ENCODE assay signal across 15 cellular contexts in the genomic region with DNA sequence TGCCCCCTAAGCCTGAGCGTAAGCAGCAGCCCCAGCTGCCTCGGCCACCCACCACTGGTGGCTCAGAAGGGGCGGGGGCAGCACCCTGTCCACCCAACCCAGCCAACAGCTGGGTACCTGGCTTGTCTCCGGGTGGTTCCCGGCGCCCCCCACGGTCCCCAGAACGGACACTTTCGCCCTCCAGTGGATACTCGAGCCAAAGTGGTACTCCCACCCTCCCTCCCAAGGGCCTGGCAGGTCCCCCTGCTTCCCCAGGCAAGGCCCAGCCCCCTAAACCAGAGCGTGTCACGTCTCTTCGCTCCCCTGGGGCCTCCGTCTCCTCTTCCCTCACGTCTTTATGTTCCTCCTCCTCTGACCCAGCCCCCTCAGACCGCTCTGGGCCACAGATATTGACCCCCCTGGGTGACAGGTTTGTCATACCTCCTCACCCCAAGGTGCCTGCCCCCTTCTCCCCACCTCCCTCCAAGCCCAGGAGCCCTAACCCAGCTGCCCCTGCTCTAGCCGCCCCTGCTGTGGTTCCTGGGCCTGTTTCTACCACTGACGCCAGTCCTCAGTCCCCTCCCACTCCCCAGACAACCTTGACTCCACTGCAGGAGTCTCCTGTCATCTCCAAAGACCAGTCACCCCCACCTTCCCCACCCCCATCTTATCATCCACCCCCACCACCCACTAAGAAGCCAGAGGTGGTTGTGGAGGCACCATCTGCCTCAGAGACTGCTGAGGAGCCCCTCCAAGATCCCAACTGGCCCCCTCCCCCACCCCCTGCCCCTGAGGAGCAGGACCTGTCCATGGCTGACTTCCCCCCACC. TPM values are rescaled to one million over a fixed set of nuclear protein-coding genes. Genes with fewer than 3 reads are reported as not detected.
DNase-seq lines count a peak whose midpoint lies in the region; ATAC-seq and TF ChIP-seq lines count a peak whose summit lies in the region.
"Had no signal": no experiment of that assay in that cellular context is flagged by ENCODE, and none has a peak within 500 bp of the region (broad histone marks: within the 10 kb centered on the region; RNA-seq: fewer than 3 reads in every experiment).

No MANE protein-coding gene starts in this region.

- H3K4me1 ChIP-seq in trophoblast cell (ENCODE audit: control insufficient read depth in 1 of 2, insufficient read depth in 2 of 2, low read length in 2 of 2) (peaks cover 29 to 33% of the 10 kb centered on the region in 2 experiments), tibial artery (peaks cover 0 to 38% (median 8%) of the 10 kb centered on the region in 4 donors)

- TF ChIP-seq CTCF in glutamatergic neuron (IDR thresholded peaks at IDR 0.05; ENCODE audit: partially characterized antibody, unreplicated experiment) (no peak), tibial artery (IDR thresholded peaks at IDR 0.05) (no peak)

- H3K18ac ChIP-seq in trophoblast cell (ENCODE audit: low read length): no peak overlapping the region

- H3K36me3 ChIP-seq in H7 (replicated peaks; ENCODE audit: control insufficient read depth, insufficient read depth, low read length): peaks cover 18% of the 10 kb centered on the region
- H3K36me3 ChIP-seq in trophoblast cell (ENCODE audit: control insufficient read depth in 1 of 2, insufficient read depth in 2 of 2, low read length in 2 of 2): peaks cover 67 to 69% of the 10 kb centered on the region in 2 experiments
- H3K36me3 ChIP-seq in tibial artery: peaks cover 0 to 56% (median 28%) of the 10 kb centered on the region in 3 donors

- H3K4me1 Mint-ChIP-seq in activated naive CD4-positive, alpha-beta T cell treated with anti-CD3 and anti-CD28 coated beads, Interleukin-2, amount 10 ng/mL, durations not matched to agents 7 days and 5 days: peaks cover 6% of the 10 kb centered on the region
- peaks cover 27% of the 10 kb centered on the region for H3K4me1 Mint-ChIP-seq in glutamatergic neuron (ENCODE audit: low read depth, unreplicated experiment)

- no peaks in the 10 kb centered on the region for H3K9me3 Mint-ChIP-seq in activated naive CD4-positive, alpha-beta T cell treated with anti-CD3 and anti-CD28 coated beads, Interleukin-2, amount 10 ng/mL, durations not matched to agents 7 days and 5 days
- peaks cover 10% of the 10 kb centered on the region for H3K9me3 Mint-ChIP-seq in glutamatergic neuron (ENCODE audit: unreplicated experiment)

- ATAC-seq in HG03045 (IDR thresholded peaks at IDR 0.05; ENCODE audit: unreplicated experiment) (no peak), HG02970 (IDR thresholded peaks at IDR 0.05; ENCODE audit: low FRiP score, unreplicated experiment) (no peak)

- H3K79me2 ChIP-seq in trophoblast cell (ENCODE audit: control insufficient read depth, insufficient read depth, low read length, poor library complexity): peaks cover 7% of the 10 kb centered on the region

- H3K27ac ChIP-seq in trophoblast cell (ENCODE audit: low read depth, low read length) (no peak overlapping the region), tibial artery (no peak overlapping the region)

- no peak overlapping the region for H4K8ac ChIP-seq in trophoblast cell (ENCODE audit: low read depth, low read length)

- peaks cover 14% of the 10 kb centered on the region for H3K36me3 Mint-ChIP-seq in activated naive CD4-positive, alpha-beta T cell treated with anti-CD3 and anti-CD28 coated beads, Interleukin-2, amount 10 ng/mL, durations not matched to agents 7 days and 5 days
- H3K36me3 Mint-ChIP-seq in glutamatergic neuron (ENCODE audit: unreplicated experiment): no peaks in the 10 kb centered on the region

- H3K27me3 ChIP-seq in H7 (ENCODE audit: control insufficient read depth, insufficient read depth, low read length) (no peaks in the 10 kb centered on the region), trophoblast cell (ENCODE audit: insufficient read depth, low read length) (no peaks in the 10 kb centered on the region), tibial artery (no peaks in the 10 kb centered on the region)

- no peak overlapping the region for H2BK120ac ChIP-seq in trophoblast cell (ENCODE audit: insufficient read depth, low read length, poor library complexity)

- H3K27me3 Mint-ChIP-seq in activated naive CD4-positive, alpha-beta T cell treated with anti-CD3 and anti-CD28 coated beads, Interleukin-2, amount 10 ng/mL, durations not matched to agents 7 days and 5 days: peaks cover 3% of the 10 kb centered on the region
- peaks cover 6% of the 10 kb centered on the region for H3K27me3 Mint-ChIP-seq in glutamatergic neuron (ENCODE audit: unreplicated experiment)

- H2AFZ ChIP-seq in trophoblast cell (ENCODE audit: insufficient read depth, low read length, poor library complexity): no peak overlapping the region

- peaks cover 5% of the 10 kb centered on the region for H3K79me1 ChIP-seq in trophoblast cell (ENCODE audit: low read length)

- no peak overlapping the region for H3K27ac Mint-ChIP-seq in activated naive CD4-positive, alpha-beta T cell treated with anti-CD3 and anti-CD28 coated beads, Interleukin-2, amount 10 ng/mL, durations not matched to agents 7 days and 5 days
- H3K27ac Mint-ChIP-seq in glutamatergic neuron (ENCODE audit: unreplicated experiment): no peak overlapping the region

- CTCF ChIA-PET in activated naive CD4-positive, alpha-beta T cell treated with anti-CD3 and anti-CD28 coated beads, Interleukin-2, amount 10 ng/mL, durations not matched to agents 7 days and 5 days (lab: Charles Lee): interaction anchor here (0.6 to 10.7 kb wide), 3 partner anchors 14 to 108 kb away, joined by 4 to 204 read pairs (median 10); no protein-coding TSS in a partner anchor

- no peak overlapping the region for H3K9ac ChIP-seq in trophoblast cell (ENCODE audit: low read length)

- H3K14ac ChIP-seq in trophoblast cell (ENCODE audit: low read length): no peak overlapping the region

- no peak overlapping the region for H3K4ac ChIP-seq in trophoblast cell (ENCODE audit: low read depth, low read length)

- no peak overlapping the region for H4K91ac ChIP-seq in trophoblast cell (ENCODE audit: low read depth, low read length)

- H3K4me2 ChIP-seq in trophoblast cell (ENCODE audit: low read length): no peak overlapping the region

- H3K9me3 ChIP-seq in trophoblast cell (ENCODE audit: insufficient read depth, low read depth, low read length) (no peaks in the 10 kb centered on the region), tibial artery (no peaks in the 10 kb centered on the region)

- H3K23ac ChIP-seq in trophoblast cell (ENCODE audit: low read length): no peak overlapping the region

- no CpG with 5 or more reads among the region's 18 CpGs for WGBS in trophoblast cell (ENCODE audit: extremely low coverage, insufficient coverage, insufficient read length)

- intact Hi-C loops in tibial artery (cut with DNase I; ENCODE audit: low total_unique reads): loop anchor here (10.0 kb wide), 1 partner anchor 256 kb away; no protein-coding TSS in a partner anchor

- DNase-seq in activated naive CD4-positive, alpha-beta T cell treated with anti-CD3 and anti-CD28 coated beads, Interleukin-2, amount 10 ng/mL, durations not matched to agents 7 days and 5 days: peak; percentile 18
- no peak for DNase-seq in activated naive CD4-positive, alpha-beta T cell (lab: John Stamatoyannopoulos, UW)
- DNase-seq in H7: peak; percentile 74
- DNase-seq in glutamatergic neuron: peak; percentile 39
- DNase-seq in trophoblast cell: no peak
- no peak for DNase-seq in tibial artery
- DNase-seq: DND-41; GDM1; IMR-90; NCI-H146; NCI-H2081 treated with DMSO at 0.1 percent for 48 hours; NCI-H226; NK-92 treated with Interleukin-12 subunit alpha and Interleukin-12 subunit beta, amount 100 ng/mL, for 24 hours had no signal

- H2AK5ac ChIP-seq in trophoblast cell (ENCODE audit: low read length): peak overlapping the region; percentile 10

- H3K4me3 Mint-ChIP-seq in activated naive CD4-positive, alpha-beta T cell treated with anti-CD3 and anti-CD28 coated beads, Interleukin-2, amount 10 ng/mL, durations not matched to agents 7 days and 5 days: no peak overlapping the region
- H3K4me3 Mint-ChIP-seq in glutamatergic neuron (ENCODE audit: unreplicated experiment): peak overlapping the region; percentile 25

- no peak overlapping the region for H4K12ac ChIP-seq in trophoblast cell (ENCODE audit: low read depth, low read length)

- no peak overlapping the region for H2BK12ac ChIP-seq in trophoblast cell (ENCODE audit: low read length)

- H2BK5ac ChIP-seq in trophoblast cell (ENCODE audit: low read depth, low read length, poor library complexity): no peak overlapping the region

- H3K4me3 ChIP-seq in H7 (ENCODE audit: insufficient read depth, low read depth, low read length): no peak overlapping the region
- H3K4me3 ChIP-seq in trophoblast cell (ENCODE audit: low read depth, low read length): no peak overlapping the region
- no peak overlapping the region for H3K4me3 ChIP-seq in tibial artery

RNA-seq across cellular contexts. Expression of a gene that starts 46.2 kb away (rescaled TPM):
- total RNA-seq in H7 (2014; rRNA removed; shearing (Covaris generic)): 239 and 260 TPM in 2 replicates
- total RNA-seq in glutamatergic neuron (ENCODE audit: unreplicated experiment): 197 TPM
- polyA plus RNA-seq in trophoblast cell (2013): 86.3 and 88.7 TPM in 2 replicates

RNA-seq across cellular contexts. Expression of a gene that starts 46.5 kb away (rescaled TPM):
- total RNA-seq in H7 (2014; rRNA removed; shearing (Covaris generic)): 83.0 and 83.4 TPM in 2 replicates
- 40.1 TPM for total RNA-seq in glutamatergic neuron (ENCODE audit: unreplicated experiment)
- 12.7 and 13.0 TPM in 2 replicates for polyA plus RNA-seq in trophoblast cell (2013)

Comparison
In these comparisons a context has a peak if more than half of its experiments do, and no peak if none do; other contexts are left out.
1. DNase-seq: peak in activated naive CD4-positive, alpha-beta T cell treated with anti-CD3 and anti-CD28 coated beads, Interleukin-2, amount 10 ng/mL, durations not matched to agents 7 days and 5 days (single experiment), H7 (single experiment) and glutamatergic neuron (single experiment); none in activated naive CD4-positive, alpha-beta T cell (0 of 4), trophoblast cell (0 of 2) and tibial artery (0 of 2).